1 cellular context compared by ENCODE assay signal in genomic region chr18:23094411-23095165, GRCh38.
TF ChIP-seq lines count a peak whose summit lies in the region.

No MANE protein-coding gene starts in this region.

TF ChIP-seq in WTC11, 78 proteins besides CTCF, POLR2A, EP300 and RAD21 (continued from another document):
- TF ChIP-seq ZNF532 (CRISPR knock-in tag; IDR thresholded peaks at IDR 0.05; ENCODE audit: borderline replicate concordance) (no peak), NFATC4 (CRISPR knock-in tag; IDR thresholded peaks at IDR 0.05) (no peak), ERG (CRISPR knock-in tag; IDR thresholded peaks at IDR 0.05) (no peak), USF1 (CRISPR knock-in tag; IDR thresholded peaks at IDR 0.05) (no peak), EMX1 (CRISPR knock-in tag; IDR thresholded peaks at IDR 0.05) (no peak), AR (CRISPR knock-in tag; IDR thresholded peaks at IDR 0.05) (no peak), E2F1 (CRISPR knock-in tag; IDR thresholded peaks at IDR 0.05) (no peak), STAT6 (CRISPR knock-in tag; conservative IDR thresholded peaks at IDR 0.05; ENCODE audit: low read depth) (no peak), FOXP4 (CRISPR knock-in tag; IDR thresholded peaks at IDR 0.05) (0 out of 2 replicates have a peak, but pooled peaks have one; percentile 46), ATF3 (CRISPR knock-in tag; conservative IDR thresholded peaks at IDR 0.05) (no peak), CREM (CRISPR knock-in tag; IDR thresholded peaks at IDR 0.05) (0 out of 2 replicates have a peak, but pooled peaks have one; percentile 34), SOX15 (CRISPR knock-in tag; IDR thresholded peaks at IDR 0.05) (no peak), MYBL2 (CRISPR knock-in tag; IDR thresholded peaks at IDR 0.05) (no peak), IRF1 (CRISPR knock-in tag; IDR thresholded peaks at IDR 0.05) (no peak), FOXK1 (CRISPR knock-in tag; IDR thresholded peaks at IDR 0.05) (0 out of 2 replicates have a peak, but pooled peaks have one; percentile 26), FOXP1 (CRISPR knock-in tag; IDR thresholded peaks at IDR 0.05; ENCODE audit: borderline replicate concordance) (no peak), TCF7 (CRISPR knock-in tag; IDR thresholded peaks at IDR 0.05; ENCODE audit: low read depth) (no peak), RELA (CRISPR knock-in tag; IDR thresholded peaks at IDR 0.05; ENCODE audit: borderline replicate concordance) (no peak), ZNF423 (CRISPR knock-in tag; IDR thresholded peaks at IDR 0.05) (peak; percentile 49; the same call in 1 of the 2 replicates)
